Comparison of ENCODE assay signal across 20 cellular contexts in genomic region chr1:2454227-2454626, GRCh38.
"Had no signal": no experiment of that assay in that cellular context is flagged by ENCODE, and none has a peak within 500 bp of the region (broad histone marks: within the 10 kb centered on the region; RNA-seq: fewer than 3 reads in every experiment).

No MANE protein-coding gene starts in this region.

- H3K4me3 Mint-ChIP-seq: immature natural killer cell; naive B cell; nephron; stimulated activated memory B cell treated with anti-CD40 and anti-IgM and Interleukin-4, amounts not matched to agents 10 μg/mL and 1 μg/mL and 100 μg/mL, for 72 hours; stimulated activated naive CD8-positive, alpha-beta T cell treated with anti-CD3 and anti-CD28 coated beads, Interleukin-15, Interleukin-2, amounts not matched to agents 100 ng/mL and 50 ng/mL, for 24 hours had no signal

- H3K27ac ChIP-seq: foreskin keratinocyte, left ventricle myocardium inferior, lower lobe of right lung, psoas muscle, spleen, thoracic aorta, transverse colon had no signal

- H3K9me3 Mint-ChIP-seq: immature natural killer cell; naive B cell; nephron; stimulated activated memory B cell treated with anti-CD40 and anti-IgM and Interleukin-4, amounts not matched to agents 10 μg/mL and 1 μg/mL and 100 μg/mL, for 72 hours; stimulated activated naive CD8-positive, alpha-beta T cell treated with anti-CD3 and anti-CD28 coated beads, Interleukin-15, Interleukin-2, amounts not matched to agents 100 ng/mL and 50 ng/mL, for 24 hours had no signal

- H3K4me3 ChIP-seq: left ventricle myocardium inferior, lower lobe of right lung, psoas muscle, spleen, thoracic aorta, transverse colon had no signal

- H3K27me3 Mint-ChIP-seq: stimulated activated naive CD8-positive, alpha-beta T cell treated with anti-CD3 and anti-CD28 coated beads, Interleukin-15, Interleukin-2, amounts not matched to agents 100 ng/mL and 50 ng/mL, for 24 hours had no signal

- H3K27me3 ChIP-seq: foreskin keratinocyte had no signal

- H3K9me3 ChIP-seq: left ventricle myocardium inferior, lower lobe of right lung, psoas muscle, spleen, thoracic aorta, transverse colon had no signal

- H3K36me3 ChIP-seq: left ventricle myocardium inferior, lower lobe of right lung, spleen, thoracic aorta, transverse colon had no signal

- DNase-seq: erythroblast; foreskin keratinocyte; immature natural killer cell; left cardiac atrium; left ventricle myocardium inferior; lower lobe of right lung; mesendoderm; naive B cell; psoas muscle; retina; spleen; stimulated activated CD4-positive, alpha-beta T cell treated with anti-CD3 and anti-CD28 coated beads, Interleukin-15, amount 100 ng/mL, for 24 hours; stimulated activated CD4-positive, alpha-beta T cell treated with anti-CD3 and anti-CD28 coated beads, Interleukin-1b, Interleukin-23, amount 100 ng/mL, for 48 hours; stimulated activated CD4-positive, alpha-beta T cell treated with anti-CD3 and anti-CD28 coated beads, Interleukin-4, amount 100 ng/mL, for 24 hours; transverse colon had no signal

- ATAC-seq: foreskin keratinocyte; left cardiac atrium; lower lobe of right lung; psoas muscle; sciatic nerve; stimulated activated memory B cell treated with anti-CD40 and anti-IgM and Interleukin-4, amounts not matched to agents 10 μg/mL and 1 μg/mL and 100 μg/mL, for 72 hours had no signal

- H3K27ac Mint-ChIP-seq: immature natural killer cell; naive B cell; nephron; stimulated activated memory B cell treated with anti-CD40 and anti-IgM and Interleukin-4, amounts not matched to agents 10 μg/mL and 1 μg/mL and 100 μg/mL, for 72 hours; stimulated activated naive CD8-positive, alpha-beta T cell treated with anti-CD3 and anti-CD28 coated beads, Interleukin-15, Interleukin-2, amounts not matched to agents 100 ng/mL and 50 ng/mL, for 24 hours had no signal

- H3K4me1 ChIP-seq: left ventricle myocardium inferior, lower lobe of right lung, psoas muscle, spleen, transverse colon had no signal

- H3K36me3 Mint-ChIP-seq: immature natural killer cell; naive B cell; stimulated activated memory B cell treated with anti-CD40 and anti-IgM and Interleukin-4, amounts not matched to agents 10 μg/mL and 1 μg/mL and 100 μg/mL, for 72 hours had no signal

- H3K4me1 Mint-ChIP-seq: naive B cell, nephron had no signal
